Comparison of ENCODE assay signal across 10 cellular contexts in genomic region chr1:207941664-207942063, GRCh38. TPM values are rescaled to one million over a fixed set of nuclear protein-coding genes. Genes with fewer than 3 reads are reported as not detected.
DNase-seq lines count a peak whose midpoint lies in the region; ATAC-seq, FAIRE-seq and TF ChIP-seq lines count a peak whose summit lies in the region.
"Had no signal": no experiment of that assay in that cellular context is flagged by ENCODE, and none has a peak within 500 bp of the region (broad histone marks: within the 10 kb centered on the region; RNA-seq: fewer than 3 reads in every experiment).

No MANE protein-coding gene starts in this region.

- in situ Hi-C loops in brain microvascular endothelial cell (cut with HindIII; ENCODE audit: low pct_ligation_motif_present, low sequenced_read_pairs) = no loop called here

- no peak for TF ChIP-seq CTCF in HEK293 (tag by site-specific recombination; IDR thresholded peaks at IDR 0.05)
- no peak for TF ChIP-seq CTCF in brain microvascular endothelial cell (IDR thresholded peaks at IDR 0.05; ENCODE audit: low read depth, low read length, missing control alignments)
- TF ChIP-seq CTCF in spleen (IDR thresholded peaks at IDR 0.05 in 8 of 11, conservative IDR thresholded peaks at IDR 0.05 in 3 of 11) = peak in 1 of 11 experiments; percentile 6

- CTCF ChIA-PET in HEK293 (lab: Yijun Ruan, JAX) = interaction anchor here (1.7 kb wide), 1 partner anchor 57 kb away, joined by 5 read pairs; no protein-coding TSS in a partner anchor

- H3K4me3 ChIP-seq in HEK293 (ENCODE audit: low read depth, low read length) (no peak overlapping the region), brain microvascular endothelial cell (ENCODE audit: low read depth, low read length) (no peak overlapping the region), right cardiac atrium (ENCODE audit: low read length) (no peak overlapping the region), spleen (no peak overlapping the region)
- H3K4me3 ChIP-seq in effector memory CD4-positive, alpha-beta T cell (ENCODE audit: insufficient read depth, low read depth, low read length, poor library complexity, severe bottlenecking) = no peak overlapping the region

- 22% methylated on average over 7 of the region's 7 CpGs for WGBS in right cardiac atrium
- WGBS in spleen, 5 donors = 37 to 52% (median 41%) methylated on average over 7 of the region's 7 CpGs

- POLR2A ChIA-PET in HEK293 (lab: Yijun Ruan, JAX) = no interaction called here

- H3K4me1 ChIP-seq in HEK293 (ENCODE audit: control insufficient read depth, insufficient read depth, low read length) (no peaks in the 10 kb centered on the region), right cardiac atrium (ENCODE audit: control insufficient read depth, insufficient read depth, low read length) (peaks cover 3% of the 10 kb centered on the region), spleen (peaks cover 0 to 14% (median 0%) of the 10 kb centered on the region in 6 donors)
- H3K4me1 ChIP-seq in effector memory CD4-positive, alpha-beta T cell (ENCODE audit: control insufficient read depth, insufficient read depth, low read length, poor library complexity, severe bottlenecking) = no peaks in the 10 kb centered on the region

- FAIRE-seq in RCC 7860 (lab: Jason Lieb, UNC) = no peak

- no peak for TF ChIP-seq POLR2A in spleen (IDR thresholded peaks at IDR 0.05)

- H3K27ac ChIP-seq in HEK293 (ENCODE audit: extremely low read depth, low read depth, low read length) = no peak overlapping the region
- H3K27ac ChIP-seq in brain microvascular endothelial cell = no peak overlapping the region
- peak overlapping the region; percentile 5 for H3K27ac ChIP-seq in right cardiac atrium (ENCODE audit: low read length)
- H3K27ac ChIP-seq in spleen = peak overlapping the region in 7 of 8 donors; percentile 57 to 82 (median 69)
- no peak overlapping the region for H3K27ac ChIP-seq in effector memory CD4-positive, alpha-beta T cell (ENCODE audit: insufficient read depth, low read length, poor library complexity, severe bottlenecking)

- no peaks in the 10 kb centered on the region for H3K36me3 ChIP-seq in HEK293 (ENCODE audit: control insufficient read depth in 2 of 2, insufficient read depth in 1 of 2, low read length in 2 of 2)
- H3K36me3 ChIP-seq in brain microvascular endothelial cell (replicated peaks) = no peaks in the 10 kb centered on the region
- no peaks in the 10 kb centered on the region for H3K36me3 ChIP-seq in spleen
- no peaks in the 10 kb centered on the region for H3K36me3 ChIP-seq in effector memory CD4-positive, alpha-beta T cell (ENCODE audit: control insufficient read depth, insufficient read depth, low read length)

- no peaks in the 10 kb centered on the region for H3K9me3 ChIP-seq in HEK293 (ENCODE audit: control insufficient read depth, insufficient read depth, low read depth, low read length)
- no peaks in the 10 kb centered on the region for H3K9me3 ChIP-seq in right cardiac atrium (ENCODE audit: control insufficient read depth, low read length)
- H3K9me3 ChIP-seq in spleen = no peaks in the 10 kb centered on the region
- no peaks in the 10 kb centered on the region for H3K9me3 ChIP-seq in effector memory CD4-positive, alpha-beta T cell (ENCODE audit: control insufficient read depth, low read length)

- H3K27me3 ChIP-seq in brain microvascular endothelial cell (replicated peaks) (no peaks in the 10 kb centered on the region), right cardiac atrium (ENCODE audit: control insufficient read depth, insufficient read depth) (no peaks in the 10 kb centered on the region), spleen (replicated peaks in 1 of 7) (peaks cover 0 to 18% (median 0%) of the 10 kb centered on the region in 7 donors)
- no peaks in the 10 kb centered on the region for H3K27me3 ChIP-seq in effector memory CD4-positive, alpha-beta T cell (replicated peaks; ENCODE audit: control insufficient read depth, insufficient read depth, low read length, poor library complexity, severe bottlenecking)

- intact Hi-C loops in right cardiac atrium (cut with DNase I) = no loop called here
- intact Hi-C loops in spleen (cut with DNase I; ENCODE audit: low total_unique reads) = no loop called here

- ATAC-seq in right cardiac atrium = peak; percentile 92 to 95
- ATAC-seq: stimulated activated effector memory CD8-positive, alpha-beta T cell treated with anti-CD3 and anti-CD28 coated beads, Interleukin-12 subunit alpha, Interleukin-12 subunit beta, amount 100 ng/mL, for 72 hours had no signal

- DNase-seq in brain microvascular endothelial cell (peak; percentile 25), right cardiac atrium (peak; percentile 91 to 96 (median 95)), spleen (no peak), HK-2 (ENCODE audit: unreplicated experiment) (no peak), SIG-M5 treated with dmso at 0.1 percent for 504 hours (lab: John Stamatoyannopoulos, UW; ENCODE audit: unreplicated experiment) (no peak), RCC 7860 (ENCODE audit: low spot score) (no peak)
- DNase-seq in effector memory CD4-positive, alpha-beta T cell = no peak
- DNase-seq: effector CD4-positive, alpha-beta T cell had no signal

TF ChIP-seq in HEK293, 187 proteins besides CTCF, POLR2A, EP300 and RAD21:
- TF ChIP-seq ZFHX2 (tag by site-specific recombination; conservative IDR thresholded peaks at IDR 0.05) (peak; percentile 56; the same call in 1 of the 2 replicates), ZNF560 (tag by site-specific recombination; IDR thresholded peaks at IDR 0.05; ENCODE audit: borderline replicate concordance) (no peak), ZNF629 (tag by site-specific recombination; IDR thresholded peaks at IDR 0.05) (peak; percentile 50), ZNF266 (tag by site-specific recombination; IDR thresholded peaks at IDR 0.05; ENCODE audit: low read depth) (no peak)

RNA-seq across cellular contexts. Expression of gene CD34, which starts 30.7 kb away (rescaled TPM):
- total RNA-seq in right cardiac atrium (100 to 1,000 TPM in 3 of 4 donors, 10 to 100 TPM in 1; 81.8 to 170 (median 123) TPM), spleen (10 to 100 TPM; 12.6 to 31.5 (median 22.0) TPM)
- polyA plus RNA-seq in right cardiac atrium (87.4 TPM), spleen (10 to 100 TPM in 1 of 3 donors, 1 to 10 TPM in 2; 5.1 to 17.7 (median 6.7) TPM)

Comparison
In these comparisons a context has a peak if more than half of its experiments do, and no peak if none do; other contexts are left out.
1. H3K27ac ChIP-seq: peak in right cardiac atrium (single experiment) and spleen (7 of 8); none in HEK293 (single experiment), brain microvascular endothelial cell (single experiment) and effector memory CD4-positive, alpha-beta T cell (single experiment).
2. DNase-seq: peak in brain microvascular endothelial cell (single experiment) and right cardiac atrium (3 of 3); none in spleen (single experiment), effector memory CD4-positive, alpha-beta T cell (0 of 3), HK-2 (single experiment), SIG-M5 treated with dmso at 0.1 percent for 504 hours (single experiment) and RCC 7860 (single experiment).